1 cellular context compared by ENCODE assay signal in genomic region chr14:60805881-60806569, GRCh38.
TF ChIP-seq lines count a peak whose summit lies in the region.

No MANE protein-coding gene starts in this region.

TF ChIP-seq in WTC11, 78 proteins besides CTCF, POLR2A, EP300 and RAD21 (continued from another document):
- TF ChIP-seq, protein P1, sequence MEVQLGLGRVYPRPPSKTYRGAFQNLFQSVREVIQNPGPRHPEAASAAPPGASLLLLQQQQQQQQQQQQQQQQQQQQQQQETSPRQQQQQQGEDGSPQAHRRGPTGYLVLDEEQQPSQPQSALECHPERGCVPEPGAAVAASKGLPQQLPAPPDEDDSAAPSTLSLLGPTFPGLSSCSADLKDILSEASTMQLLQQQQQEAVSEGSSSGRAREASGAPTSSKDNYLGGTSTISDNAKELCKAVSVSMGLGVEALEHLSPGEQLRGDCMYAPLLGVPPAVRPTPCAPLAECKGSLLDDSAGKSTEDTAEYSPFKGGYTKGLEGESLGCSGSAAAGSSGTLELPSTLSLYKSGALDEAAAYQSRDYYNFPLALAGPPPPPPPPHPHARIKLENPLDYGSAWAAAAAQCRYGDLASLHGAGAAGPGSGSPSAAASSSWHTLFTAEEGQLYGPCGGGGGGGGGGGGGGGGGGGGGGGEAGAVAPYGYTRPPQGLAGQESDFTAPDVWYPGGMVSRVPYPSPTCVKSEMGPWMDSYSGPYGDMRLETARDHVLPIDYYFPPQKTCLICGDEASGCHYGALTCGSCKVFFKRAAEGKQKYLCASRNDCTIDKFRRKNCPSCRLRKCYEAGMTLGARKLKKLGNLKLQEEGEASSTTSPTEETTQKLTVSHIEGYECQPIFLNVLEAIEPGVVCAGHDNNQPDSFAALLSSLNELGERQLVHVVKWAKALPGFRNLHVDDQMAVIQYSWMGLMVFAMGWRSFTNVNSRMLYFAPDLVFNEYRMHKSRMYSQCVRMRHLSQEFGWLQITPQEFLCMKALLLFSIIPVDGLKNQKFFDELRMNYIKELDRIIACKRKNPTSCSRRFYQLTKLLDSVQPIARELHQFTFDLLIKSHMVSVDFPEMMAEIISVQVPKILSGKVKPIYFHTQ (CRISPR knock-in tag; IDR thresholded peaks at IDR 0.05), result no peak
- TF ChIP-seq USF2 (CRISPR knock-in tag; IDR thresholded peaks at IDR 0.05), result no peak
- no peak for TF ChIP-seq CREM (CRISPR knock-in tag; IDR thresholded peaks at IDR 0.05)
- no peak for TF ChIP-seq MXD4 (CRISPR knock-in tag; IDR thresholded peaks at IDR 0.05; ENCODE audit: borderline replicate concordance)
- TF ChIP-seq, protein P2, sequence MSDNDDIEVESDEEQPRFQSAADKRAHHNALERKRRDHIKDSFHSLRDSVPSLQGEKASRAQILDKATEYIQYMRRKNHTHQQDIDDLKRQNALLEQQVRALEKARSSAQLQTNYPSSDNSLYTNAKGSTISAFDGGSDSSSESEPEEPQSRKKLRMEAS (CRISPR knock-in tag; IDR thresholded peaks at IDR 0.05), result no peak
- TF ChIP-seq, protein P3, sequence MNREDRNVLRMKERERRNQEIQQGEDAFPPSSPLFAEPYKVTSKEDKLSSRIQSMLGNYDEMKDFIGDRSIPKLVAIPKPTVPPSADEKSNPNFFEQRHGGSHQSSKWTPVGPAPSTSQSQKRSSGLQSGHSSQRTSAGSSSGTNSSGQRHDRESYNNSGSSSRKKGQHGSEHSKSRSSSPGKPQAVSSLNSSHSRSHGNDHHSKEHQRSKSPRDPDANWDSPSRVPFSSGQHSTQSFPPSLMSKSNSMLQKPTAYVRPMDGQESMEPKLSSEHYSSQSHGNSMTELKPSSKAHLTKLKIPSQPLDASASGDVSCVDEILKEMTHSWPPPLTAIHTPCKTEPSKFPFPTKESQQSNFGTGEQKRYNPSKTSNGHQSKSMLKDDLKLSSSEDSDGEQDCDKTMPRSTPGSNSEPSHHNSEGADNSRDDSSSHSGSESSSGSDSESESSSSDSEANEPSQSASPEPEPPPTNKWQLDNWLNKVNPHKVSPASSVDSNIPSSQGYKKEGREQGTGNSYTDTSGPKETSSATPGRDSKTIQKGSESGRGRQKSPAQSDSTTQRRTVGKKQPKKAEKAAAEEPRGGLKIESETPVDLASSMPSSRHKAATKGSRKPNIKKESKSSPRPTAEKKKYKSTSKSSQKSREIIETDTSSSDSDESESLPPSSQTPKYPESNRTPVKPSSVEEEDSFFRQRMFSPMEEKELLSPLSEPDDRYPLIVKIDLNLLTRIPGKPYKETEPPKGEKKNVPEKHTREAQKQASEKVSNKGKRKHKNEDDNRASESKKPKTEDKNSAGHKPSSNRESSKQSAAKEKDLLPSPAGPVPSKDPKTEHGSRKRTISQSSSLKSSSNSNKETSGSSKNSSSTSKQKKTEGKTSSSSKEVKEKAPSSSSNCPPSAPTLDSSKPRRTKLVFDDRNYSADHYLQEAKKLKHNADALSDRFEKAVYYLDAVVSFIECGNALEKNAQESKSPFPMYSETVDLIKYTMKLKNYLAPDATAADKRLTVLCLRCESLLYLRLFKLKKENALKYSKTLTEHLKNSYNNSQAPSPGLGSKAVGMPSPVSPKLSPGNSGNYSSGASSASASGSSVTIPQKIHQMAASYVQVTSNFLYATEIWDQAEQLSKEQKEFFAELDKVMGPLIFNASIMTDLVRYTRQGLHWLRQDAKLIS (CRISPR knock-in tag; IDR thresholded peaks at IDR 0.05; ENCODE audit: borderline replicate concordance), result no peak
- TF ChIP-seq MLX (CRISPR knock-in tag; IDR thresholded peaks at IDR 0.05), result no peak
- no peak for TF ChIP-seq FOXJ3 (CRISPR knock-in tag; IDR thresholded peaks at IDR 0.05; ENCODE audit: borderline replicate concordance)
